In the genomic region with DNA sequence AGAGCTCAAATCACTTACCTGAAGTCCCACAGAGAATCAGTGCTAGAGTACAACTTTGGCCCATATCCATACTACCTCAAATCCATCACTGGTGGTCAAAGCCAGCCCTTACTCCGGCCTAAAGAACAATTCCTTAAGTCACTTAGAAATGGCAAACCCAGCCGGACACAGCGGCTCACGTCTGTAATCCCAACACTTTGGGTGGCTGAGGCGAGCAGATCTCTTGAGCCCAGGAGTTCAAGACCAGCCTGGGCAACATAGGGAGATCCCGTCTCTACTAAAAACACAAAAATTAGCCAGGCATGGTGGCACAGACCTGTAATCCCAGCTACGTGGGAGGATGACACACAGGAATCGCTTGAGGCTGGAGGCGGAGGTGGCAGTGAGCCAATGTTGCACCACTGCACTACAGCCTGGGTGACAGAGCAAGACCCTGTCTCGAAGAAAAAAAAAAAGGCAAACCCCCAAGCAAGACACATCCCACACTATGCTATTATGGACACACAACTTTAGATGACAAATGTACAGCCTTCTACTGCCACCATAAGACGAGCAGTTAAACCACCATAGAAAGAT, we compare ENCODE assay signal across 27 cellular contexts.
"Had no signal": no experiment of that assay in that cellular context is flagged by ENCODE, and none has a peak within 500 bp of the region (broad histone marks: within the 10 kb centered on the region; RNA-seq: fewer than 3 reads in every experiment).

No MANE protein-coding gene starts in this region.

- H3K4me1 ChIP-seq: ascending aorta, esophagus muscularis mucosa, neural progenitor cell, parathyroid adenoma, tibial artery had no signal

- H3K27ac ChIP-seq: adrenal gland, ascending aorta, esophagus muscularis mucosa, hepatocyte, neural progenitor cell, parathyroid adenoma, stomach, suprapubic skin, tibial artery had no signal

- DNase-seq: activated CD4-positive, alpha-beta T cell treated with anti-CD3 and anti-CD28 coated beads for 4 hours; activated CD4-positive, alpha-beta T cell treated with anti-CD3 and anti-CD28 coated beads, Interleukin-2, amount 50 U/mL, for 4 hours; activated naive CD4-positive, alpha-beta T cell treated with anti-CD3 and anti-CD28 coated beads for 36 hours; activated naive CD8-positive, alpha-beta T cell treated with anti-CD3 and anti-CD28 coated beads for 36 hours; activated T-cell treated with anti-CD3 and anti-CD28 coated beads for 4 hours; activated T-cell treated with anti-CD3 and anti-CD28 coated beads, Interleukin-2, amount 50 U/mL, for 72 hours; adrenal gland; endodermal cell; foreskin melanocyte; islet precursor cell; left cardiac atrium; natural killer cell; occipital lobe; right cardiac atrium; small intestine; stimulated activated CD4-positive, alpha-beta T cell treated with anti-CD3 and anti-CD28 coated beads, Interleukin-2, amount 100 ng/mL, for 24 hours; stimulated activated naive B cell treated with anti-CD40 and anti-IgM and Interleukin-4, amounts not matched to agents 10 μg/mL and 1 μg/mL and 100 μg/mL, for 72 hours; stomach had no signal

- H3K27me3 ChIP-seq: adrenal gland, ascending aorta, esophagus muscularis mucosa, hepatocyte, neural progenitor cell, stomach, suprapubic skin, tibial artery had no signal

- H3K9me3 ChIP-seq: adrenal gland, ascending aorta, esophagus muscularis mucosa, stomach, suprapubic skin, tibial artery had no signal

- H3K27me3 Mint-ChIP-seq: activated naive CD8-positive, alpha-beta T cell treated with anti-CD3 and anti-CD28 coated beads for 36 hours; brain; memory B cell; stimulated activated naive B cell treated with anti-CD40 and anti-IgM and Interleukin-4, amounts not matched to agents 10 μg/mL and 1 μg/mL and 100 μg/mL, for 72 hours had no signal

- H3K36me3 ChIP-seq: neural progenitor cell had no signal

- H3K4me2 ChIP-seq: hepatocyte, neural progenitor cell had no signal

- H3K36me3 Mint-ChIP-seq: natural killer cell had no signal

- H3K27ac Mint-ChIP-seq: activated naive CD4-positive, alpha-beta T cell treated with anti-CD3 and anti-CD28 coated beads for 36 hours; activated naive CD8-positive, alpha-beta T cell treated with anti-CD3 and anti-CD28 coated beads for 36 hours; activated T-cell treated with anti-CD3 and anti-CD28 coated beads, Interleukin-2, amount 50 U/mL, for 72 hours; endodermal cell; memory B cell; natural killer cell; neural progenitor cell; stimulated activated naive B cell treated with anti-CD40 and anti-IgM and Interleukin-4, amounts not matched to agents 10 μg/mL and 1 μg/mL and 100 μg/mL, for 72 hours had no signal

- ATAC-seq: activated T-cell treated with anti-CD3 and anti-CD28 coated beads, Interleukin-2, amount 50 U/mL, for 72 hours; natural killer cell; stimulated activated naive B cell treated with anti-CD40 and anti-IgM and Interleukin-4, amounts not matched to agents 10 μg/mL and 1 μg/mL and 100 μg/mL, for 72 hours had no signal

- H3K4me1 Mint-ChIP-seq: memory B cell; natural killer cell; stimulated activated naive B cell treated with anti-CD40 and anti-IgM and Interleukin-4, amounts not matched to agents 10 μg/mL and 1 μg/mL and 100 μg/mL, for 72 hours had no signal

- H3K9ac ChIP-seq: neural progenitor cell, parathyroid adenoma had no signal

- H3K79me2 ChIP-seq: hepatocyte, parathyroid adenoma had no signal

- H2AFZ ChIP-seq: hepatocyte, neural progenitor cell, parathyroid adenoma had no signal

- H3K4me3 Mint-ChIP-seq: activated naive CD4-positive, alpha-beta T cell treated with anti-CD3 and anti-CD28 coated beads for 36 hours; activated naive CD8-positive, alpha-beta T cell treated with anti-CD3 and anti-CD28 coated beads for 36 hours; activated T-cell treated with anti-CD3 and anti-CD28 coated beads, Interleukin-2, amount 50 U/mL, for 72 hours; brain; endodermal cell; memory B cell; natural killer cell; neural progenitor cell; stimulated activated naive B cell treated with anti-CD40 and anti-IgM and Interleukin-4, amounts not matched to agents 10 μg/mL and 1 μg/mL and 100 μg/mL, for 72 hours had no signal

- FAIRE-seq: small intestine had no signal

- H3K4me3 ChIP-seq: adrenal gland, ascending aorta, esophagus muscularis mucosa, hepatocyte, neural progenitor cell, stomach, suprapubic skin, tibial artery had no signal
